1 cellular context compared by ENCODE assay signal in the genomic region with DNA sequence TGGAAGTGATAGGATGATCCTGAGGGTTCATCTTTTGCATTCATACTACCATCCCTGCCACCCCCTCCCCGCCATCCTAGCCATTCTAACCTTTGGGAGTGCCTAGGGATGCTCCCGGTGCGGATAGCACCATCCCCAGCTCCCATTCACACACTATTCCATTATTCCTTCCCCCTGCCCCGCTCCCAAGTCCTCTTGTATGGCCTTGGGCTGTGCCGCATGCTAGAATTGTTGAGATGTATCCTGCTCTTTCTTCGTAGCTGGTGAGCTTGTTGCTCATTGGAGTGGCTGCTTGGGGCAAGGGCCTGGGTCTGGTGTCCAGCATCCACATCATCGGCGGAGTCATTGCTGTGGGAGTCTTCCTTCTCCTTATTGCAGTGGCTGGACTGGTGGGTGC.
TF ChIP-seq lines count a peak whose summit lies in the region.

No MANE protein-coding gene starts in this region.

TF ChIP-seq in endothelial cell of umbilical vein, 7 proteins besides CTCF, POLR2A, EP300 and RAD21:
- TF ChIP-seq, protein P1, sequence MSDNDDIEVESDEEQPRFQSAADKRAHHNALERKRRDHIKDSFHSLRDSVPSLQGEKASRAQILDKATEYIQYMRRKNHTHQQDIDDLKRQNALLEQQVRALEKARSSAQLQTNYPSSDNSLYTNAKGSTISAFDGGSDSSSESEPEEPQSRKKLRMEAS (IDR thresholded peaks at IDR 0.05; ENCODE audit: insufficient read depth, insufficient read length), result no peak
- TF ChIP-seq POLR2AphosphoS5 (IDR thresholded peaks at IDR 0.05; ENCODE audit: insufficient read depth, low read depth, low read length) (no peak), FOS (IDR thresholded peaks at IDR 0.05; ENCODE audit: borderline replicate concordance, insufficient read depth, low read length) (no peak), JUN (IDR thresholded peaks at IDR 0.05; ENCODE audit: borderline replicate concordance, insufficient read depth, insufficient read length, low read depth) (no peak), MYC (IDR thresholded peaks at IDR 0.05; ENCODE audit: low read depth, low read length) (no peak), EZH2 (IDR thresholded peaks at IDR 0.05; ENCODE audit: borderline replicate concordance, low read depth, low read length, severe bottlenecking) (no peak), GATA2 (IDR thresholded peaks at IDR 0.05; ENCODE audit: insufficient read depth, insufficient read length, low read depth, low read length) (no peak)
